ENCODE assay signal across 1 cellular context in the genomic region with DNA sequence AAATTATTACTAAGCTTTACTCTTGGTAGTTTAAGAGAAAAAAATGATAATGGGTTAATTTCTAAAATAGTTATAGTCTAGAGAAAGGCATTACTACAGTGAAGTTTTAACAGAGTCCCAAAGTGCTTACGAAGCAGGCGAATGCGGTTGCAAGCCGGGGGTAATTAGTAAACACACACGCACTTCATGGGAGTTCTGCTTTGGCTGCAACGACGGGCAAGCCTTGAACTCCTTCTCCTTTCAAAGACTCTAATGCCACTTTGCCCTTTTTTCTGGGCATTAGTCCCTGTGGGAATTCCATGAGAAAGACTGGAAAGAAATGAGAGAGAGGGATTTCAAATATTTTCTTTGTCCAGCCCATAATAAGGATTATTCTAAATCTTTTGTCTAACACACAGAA.
TF ChIP-seq lines count a peak whose summit lies in the region.

No MANE protein-coding gene starts in this region.

TF ChIP-seq in GM23338, 12 proteins besides CTCF, POLR2A, EP300 and RAD21 (continued from another document):
- TF ChIP-seq, protein P1, sequence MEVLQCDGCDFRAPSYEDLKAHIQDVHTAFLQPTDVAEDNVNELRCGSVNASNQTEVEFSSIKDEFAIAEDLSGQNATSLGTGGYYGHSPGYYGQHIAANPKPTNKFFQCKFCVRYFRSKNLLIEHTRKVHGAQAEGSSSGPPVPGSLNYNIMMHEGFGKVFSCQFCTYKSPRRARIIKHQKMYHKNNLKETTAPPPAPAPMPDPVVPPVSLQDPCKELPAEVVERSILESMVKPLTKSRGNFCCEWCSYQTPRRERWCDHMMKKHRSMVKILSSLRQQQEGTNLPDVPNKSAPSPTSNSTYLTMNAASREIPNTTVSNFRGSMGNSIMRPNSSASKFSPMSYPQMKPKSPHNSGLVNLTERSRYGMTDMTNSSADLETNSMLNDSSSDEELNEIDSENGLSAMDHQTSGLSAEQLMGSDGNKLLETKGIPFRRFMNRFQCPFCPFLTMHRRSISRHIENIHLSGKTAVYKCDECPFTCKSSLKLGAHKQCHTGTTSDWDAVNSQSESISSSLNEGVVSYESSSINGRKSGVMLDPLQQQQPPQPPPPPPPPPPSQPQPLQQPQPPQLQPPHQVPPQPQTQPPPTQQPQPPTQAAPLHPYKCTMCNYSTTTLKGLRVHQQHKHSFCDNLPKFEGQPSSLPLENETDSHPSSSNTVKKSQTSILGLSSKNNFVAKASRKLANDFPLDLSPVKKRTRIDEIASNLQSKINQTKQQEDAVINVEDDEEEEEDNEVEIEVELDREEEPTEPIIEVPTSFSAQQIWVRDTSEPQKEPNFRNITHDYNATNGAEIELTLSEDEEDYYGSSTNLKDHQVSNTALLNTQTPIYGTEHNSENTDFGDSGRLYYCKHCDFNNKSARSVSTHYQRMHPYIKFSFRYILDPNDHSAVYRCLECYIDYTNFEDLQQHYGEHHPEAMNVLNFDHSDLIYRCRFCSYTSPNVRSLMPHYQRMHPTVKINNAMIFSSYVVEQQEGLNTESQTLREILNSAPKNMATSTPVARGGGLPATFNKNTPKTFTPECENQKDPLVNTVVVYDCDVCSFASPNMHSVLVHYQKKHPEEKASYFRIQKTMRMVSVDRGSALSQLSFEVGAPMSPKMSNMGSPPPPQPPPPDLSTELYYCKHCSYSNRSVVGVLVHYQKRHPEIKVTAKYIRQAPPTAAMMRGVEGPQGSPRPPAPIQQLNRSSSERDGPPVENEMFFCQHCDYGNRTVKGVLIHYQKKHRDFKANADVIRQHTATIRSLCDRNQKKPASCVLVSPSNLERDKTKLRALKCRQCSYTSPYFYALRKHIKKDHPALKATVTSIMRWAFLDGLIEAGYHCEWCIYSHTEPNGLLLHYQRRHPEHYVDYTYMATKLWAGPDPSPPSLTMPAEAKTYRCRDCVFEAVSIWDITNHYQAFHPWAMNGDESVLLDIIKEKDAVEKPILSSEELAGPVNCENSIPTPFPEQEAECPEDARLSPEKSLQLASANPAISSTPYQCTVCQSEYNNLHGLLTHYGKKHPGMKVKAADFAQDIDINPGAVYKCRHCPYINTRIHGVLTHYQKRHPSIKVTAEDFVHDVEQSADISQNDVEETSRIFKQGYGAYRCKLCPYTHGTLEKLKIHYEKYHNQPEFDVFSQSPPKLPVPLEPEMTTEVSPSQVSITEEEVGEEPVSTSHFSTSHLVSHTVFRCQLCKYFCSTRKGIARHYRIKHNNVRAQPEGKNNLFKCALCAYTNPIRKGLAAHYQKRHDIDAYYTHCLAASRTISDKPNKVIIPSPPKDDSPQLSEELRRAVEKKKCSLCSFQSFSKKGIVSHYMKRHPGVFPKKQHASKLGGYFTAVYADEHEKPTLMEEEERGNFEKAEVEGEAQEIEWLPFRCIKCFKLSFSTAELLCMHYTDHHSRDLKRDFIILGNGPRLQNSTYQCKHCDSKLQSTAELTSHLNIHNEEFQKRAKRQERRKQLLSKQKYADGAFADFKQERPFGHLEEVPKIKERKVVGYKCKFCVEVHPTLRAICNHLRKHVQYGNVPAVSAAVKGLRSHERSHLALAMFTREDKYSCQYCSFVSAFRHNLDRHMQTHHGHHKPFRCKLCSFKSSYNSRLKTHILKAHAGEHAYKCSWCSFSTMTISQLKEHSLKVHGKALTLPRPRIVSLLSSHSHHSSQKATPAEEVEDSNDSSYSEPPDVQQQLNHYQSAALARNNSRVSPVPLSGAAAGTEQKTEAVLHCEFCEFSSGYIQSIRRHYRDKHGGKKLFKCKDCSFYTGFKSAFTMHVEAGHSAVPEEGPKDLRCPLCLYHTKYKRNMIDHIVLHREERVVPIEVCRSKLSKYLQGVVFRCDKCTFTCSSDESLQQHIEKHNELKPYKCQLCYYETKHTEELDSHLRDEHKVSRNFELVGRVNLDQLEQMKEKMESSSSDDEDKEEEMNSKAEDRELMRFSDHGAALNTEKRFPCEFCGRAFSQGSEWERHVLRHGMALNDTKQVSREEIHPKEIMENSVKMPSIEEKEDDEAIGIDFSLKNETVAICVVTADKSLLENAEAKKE (CRISPR knock-in tag; IDR thresholded peaks at IDR 0.05), result no peak
- TF ChIP-seq ZNF114 (CRISPR knock-in tag; IDR thresholded peaks at IDR 0.05) (no peak), ZNF331 (CRISPR knock-in tag; IDR thresholded peaks at IDR 0.05; ENCODE audit: low read depth) (no peak), STAT1 (IDR thresholded peaks at IDR 0.05; ENCODE audit: unreplicated experiment) (no peak), CREB1 (CRISPR knock-in tag; IDR thresholded peaks at IDR 0.05; ENCODE audit: low read depth) (no peak), JUNB (IDR thresholded peaks at IDR 0.05; ENCODE audit: unreplicated experiment) (no peak), NANOG (IDR thresholded peaks at IDR 0.05; ENCODE audit: borderline replicate concordance) (no peak)
- TF ChIP-seq, protein P2, sequence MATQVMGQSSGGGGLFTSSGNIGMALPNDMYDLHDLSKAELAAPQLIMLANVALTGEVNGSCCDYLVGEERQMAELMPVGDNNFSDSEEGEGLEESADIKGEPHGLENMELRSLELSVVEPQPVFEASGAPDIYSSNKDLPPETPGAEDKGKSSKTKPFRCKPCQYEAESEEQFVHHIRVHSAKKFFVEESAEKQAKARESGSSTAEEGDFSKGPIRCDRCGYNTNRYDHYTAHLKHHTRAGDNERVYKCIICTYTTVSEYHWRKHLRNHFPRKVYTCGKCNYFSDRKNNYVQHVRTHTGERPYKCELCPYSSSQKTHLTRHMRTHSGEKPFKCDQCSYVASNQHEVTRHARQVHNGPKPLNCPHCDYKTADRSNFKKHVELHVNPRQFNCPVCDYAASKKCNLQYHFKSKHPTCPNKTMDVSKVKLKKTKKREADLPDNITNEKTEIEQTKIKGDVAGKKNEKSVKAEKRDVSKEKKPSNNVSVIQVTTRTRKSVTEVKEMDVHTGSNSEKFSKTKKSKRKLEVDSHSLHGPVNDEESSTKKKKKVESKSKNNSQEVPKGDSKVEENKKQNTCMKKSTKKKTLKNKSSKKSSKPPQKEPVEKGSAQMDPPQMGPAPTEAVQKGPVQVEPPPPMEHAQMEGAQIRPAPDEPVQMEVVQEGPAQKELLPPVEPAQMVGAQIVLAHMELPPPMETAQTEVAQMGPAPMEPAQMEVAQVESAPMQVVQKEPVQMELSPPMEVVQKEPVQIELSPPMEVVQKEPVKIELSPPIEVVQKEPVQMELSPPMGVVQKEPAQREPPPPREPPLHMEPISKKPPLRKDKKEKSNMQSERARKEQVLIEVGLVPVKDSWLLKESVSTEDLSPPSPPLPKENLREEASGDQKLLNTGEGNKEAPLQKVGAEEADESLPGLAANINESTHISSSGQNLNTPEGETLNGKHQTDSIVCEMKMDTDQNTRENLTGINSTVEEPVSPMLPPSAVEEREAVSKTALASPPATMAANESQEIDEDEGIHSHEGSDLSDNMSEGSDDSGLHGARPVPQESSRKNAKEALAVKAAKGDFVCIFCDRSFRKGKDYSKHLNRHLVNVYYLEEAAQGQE (IDR thresholded peaks at IDR 0.05; ENCODE audit: unreplicated experiment), result no peak
